In the genomic region with DNA sequence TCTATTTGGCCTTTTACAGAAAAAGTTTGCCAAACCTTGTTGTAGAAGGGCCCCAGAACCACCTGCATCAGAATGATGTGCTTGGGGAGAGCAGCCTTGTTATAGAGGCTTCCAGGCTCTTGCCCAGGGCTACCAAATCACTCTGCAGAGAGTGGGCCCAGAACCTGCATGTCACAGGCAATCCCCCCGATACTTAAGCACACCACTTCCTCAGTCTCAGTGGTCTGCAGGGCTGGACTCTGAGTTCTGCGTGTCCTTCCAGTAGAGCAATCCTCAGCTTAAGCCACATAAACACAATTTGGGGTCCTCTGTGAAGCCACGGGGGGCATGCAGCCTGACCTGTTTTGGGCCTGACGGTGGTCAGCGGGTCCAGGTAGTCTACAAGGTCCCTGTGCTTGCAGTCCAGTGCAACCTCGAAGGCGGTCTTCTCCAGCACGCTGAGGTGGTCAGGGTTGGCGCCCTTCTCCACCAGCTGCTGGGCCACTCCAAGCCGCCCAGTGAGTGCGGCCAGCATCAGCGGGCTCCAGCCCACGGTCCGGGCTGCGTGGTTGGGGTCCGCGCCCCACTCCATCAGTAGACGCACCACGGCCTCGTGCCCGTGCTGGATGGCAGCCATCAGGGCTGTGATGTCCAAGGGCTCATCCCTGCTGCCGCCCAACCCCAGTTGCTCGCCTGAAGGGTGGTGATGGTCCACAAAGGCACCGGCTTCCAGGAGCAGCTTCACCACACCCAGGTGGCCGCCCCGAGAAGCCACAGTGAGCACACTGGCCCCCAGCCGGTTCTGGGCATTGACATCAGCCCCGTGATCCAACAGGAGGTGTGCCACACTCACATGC, we compare ENCODE assay signal across 17 cellular contexts. TPM values are rescaled to one million over a fixed set of nuclear protein-coding genes. Genes with fewer than 3 reads are reported as not detected.
DNase-seq lines count a peak whose midpoint lies in the region; ATAC-seq, FAIRE-seq and TF ChIP-seq lines count a peak whose summit lies in the region.
"Had no signal": no experiment of that assay in that cellular context is flagged by ENCODE, and none has a peak within 500 bp of the region (broad histone marks: within the 10 kb centered on the region; RNA-seq: fewer than 3 reads in every experiment).

No MANE protein-coding gene starts in this region.

- H3K79me2 ChIP-seq in mammary epithelial cell (ENCODE audit: insufficient read depth, low read length) (peaks cover 26% of the 10 kb centered on the region), H1 (ENCODE audit: control insufficient read depth in 1 of 2, insufficient read depth in 2 of 2, low read length in 2 of 2) (peaks cover 0 to 36% of the 10 kb centered on the region in 2 experiments; a peak in 3 of 4 replicates), osteoblast (ENCODE audit: insufficient read depth, low read length) (peaks cover 34% of the 10 kb centered on the region)

- H3K4me2 ChIP-seq in mammary epithelial cell (ENCODE audit: insufficient read depth, low read depth, low read length) (no peak overlapping the region), H1 (ENCODE audit: insufficient read depth in 1 of 2, low read depth in 2 of 2, low read length in 2 of 2) (no peak overlapping the region), osteoblast (ENCODE audit: insufficient read depth, low read length) (no peak overlapping the region)
- H3K4me2 ChIP-seq: BLaER1 treated with 17β-estradiol and CSF1 and Interleukin-3, amounts not matched to agents 10 nM and 100 nM; GM23338 had no signal

- TF ChIP-seq CTCF in mammary epithelial cell (conservative IDR thresholded peaks at IDR 0.05 in 1 of 2, IDR thresholded peaks at IDR 0.05 in 1 of 2; ENCODE audit: extremely low read depth in 1 of 2, insufficient read depth in 1 of 2, low read depth in 1 of 2, low read length in 2 of 2) = no peak
- TF ChIP-seq CTCF in breast epithelium (IDR thresholded peaks at IDR 0.05) = no peak
- TF ChIP-seq CTCF in H1 (IDR thresholded peaks at IDR 0.05; ENCODE audit: control extremely low read depth in 1 of 3, insufficient read depth in 1 of 3, low read depth in 1 of 3, low read length in 3 of 3) = no peak
- TF ChIP-seq CTCF in osteoblast (IDR thresholded peaks at IDR 0.05; ENCODE audit: extremely low read depth, low read depth, low read length) = no peak
- no peak for TF ChIP-seq CTCF in tibial artery (IDR thresholded peaks at IDR 0.05)
- no peak for TF ChIP-seq CTCF in stomach (IDR thresholded peaks at IDR 0.05)

- H3K9ac ChIP-seq in mammary epithelial cell (ENCODE audit: insufficient read depth, low read length) (no peak overlapping the region), H1 (replicated peaks in 1 of 4; ENCODE audit: extremely low read depth in 1 of 4, low read depth in 3 of 4, low read length in 3 of 4) (no peak overlapping the region)
- H3K9ac ChIP-seq: BLaER1 treated with 17β-estradiol and CSF1 and Interleukin-3, amounts not matched to agents 10 nM and 100 nM had no signal

- peak overlapping the region; percentile 9; the same call in 1 of the 2 replicates for H2BK5ac ChIP-seq in H1 (ENCODE audit: low read depth, low read length)

- DNase-seq in mammary epithelial cell (no peak), breast epithelium (ENCODE audit: low spot score in 2 of 2) (no peak), H1 (ENCODE audit: low read depth in 1 of 2, low spot score in 2 of 2) (no peak), osteoblast (ENCODE audit: insufficient read length, low spot score, missing footprints) (no peak), aorta (no peak), tibial artery (no peak), stomach (no peak)
- DNase-seq: ACHN; CD4-positive, CD25-positive, alpha-beta regulatory T cell; DMS79 had no signal

- ATAC-seq in aorta (ENCODE audit: low FRiP score) (peak; percentile 2), GM18868 (IDR thresholded peaks at IDR 0.05; ENCODE audit: unreplicated experiment) (no peak)

- H2AFZ ChIP-seq in mammary epithelial cell (ENCODE audit: low read depth, low read length) (no peak overlapping the region), H1 (ENCODE audit: low read length) (no peak overlapping the region), osteoblast (ENCODE audit: low read length) (no peak overlapping the region)
- H2AFZ ChIP-seq: GM23338 had no signal

- POLR2A ChIA-PET in H1 (lab: Charles Lee; ENCODE audit: partially characterized antibody) = interaction anchor here (1.2 kb wide), 1 partner anchor 10 kb away, joined by 3 read pairs; no protein-coding TSS in a partner anchor

- H3K4me1 ChIP-seq in mammary epithelial cell (ENCODE audit: insufficient read depth, low read length) = peaks cover 20% of the 10 kb centered on the region
- H3K4me1 ChIP-seq in breast epithelium = no peaks in the 10 kb centered on the region
- peaks cover 5 to 11% (median 8%) of the 10 kb centered on the region in 4 experiments for H3K4me1 ChIP-seq in H1 (replicated peaks in 1 of 4; ENCODE audit: control insufficient read depth in 3 of 4, insufficient read depth in 4 of 4, low read length in 3 of 4)
- peaks cover 13% of the 10 kb centered on the region for H3K4me1 ChIP-seq in osteoblast (ENCODE audit: insufficient read depth, low read length)
- no peaks in the 10 kb centered on the region for H3K4me1 ChIP-seq in aorta (ENCODE audit: control insufficient read depth in 1 of 2, insufficient read depth in 2 of 2, low read length in 2 of 2)
- H3K4me1 ChIP-seq in tibial artery = peaks cover 0 to 15% (median 9%) of the 10 kb centered on the region in 4 donors
- peaks cover 18 to 49% (median 34%) of the 10 kb centered on the region in 4 donors for H3K4me1 ChIP-seq in stomach

- H4K20me1 ChIP-seq in mammary epithelial cell (ENCODE audit: insufficient read depth, low read length) = no peaks in the 10 kb centered on the region
- peaks cover 9 to 25% of the 10 kb centered on the region in 2 experiments for H4K20me1 ChIP-seq in H1 (replicated peaks in 1 of 2; ENCODE audit: control insufficient read depth in 1 of 2, insufficient read depth in 2 of 2, low read length in 2 of 2)
- peaks cover 31% of the 10 kb centered on the region for H4K20me1 ChIP-seq in osteoblast (ENCODE audit: insufficient read depth, low read length)

- 0 out of 2 replicates have a peak overlapping the region, but pooled peaks have one; percentile 23 for H4K8ac ChIP-seq in H1 (ENCODE audit: extremely low read depth, insufficient read depth, low read length)

- intact Hi-C loops in mammary epithelial cell (cut with micrococcal nuclease) (loop anchor here (2.0 kb wide), 1 partner anchor 253 kb away; no protein-coding TSS in a partner anchor), breast epithelium (cut with DNase I; ENCODE audit: low total_unique reads) (no loop called here), aorta (cut with DNase I) (loop anchor here in 1 of 2 donors (10.0 kb wide), 1 partner anchor 595 kb away; the partner anchor contains the start of gene CORO2A), tibial artery (cut with DNase I; ENCODE audit: low total_unique reads) (no loop called here), stomach (cut with DNase I; ENCODE audit: low total_unique reads) (no loop called here)

- no peak overlapping the region for H2BK12ac ChIP-seq in H1 (ENCODE audit: low read depth, low read length)

- H3K9me3 ChIP-seq in mammary epithelial cell (replicated peaks; ENCODE audit: insufficient read depth, low read length) (no peaks in the 10 kb centered on the region), breast epithelium (no peaks in the 10 kb centered on the region), H1 (ENCODE audit: insufficient read depth in 2 of 2, low read depth in 1 of 2, low read length in 1 of 2) (no peaks in the 10 kb centered on the region), osteoblast (ENCODE audit: low read depth, low read length) (no peaks in the 10 kb centered on the region), aorta (ENCODE audit: control insufficient read depth, low read length) (no peaks in the 10 kb centered on the region), tibial artery (no peaks in the 10 kb centered on the region), stomach (no peaks in the 10 kb centered on the region)
- H3K9me3 ChIP-seq: BLaER1 treated with 17β-estradiol and CSF1 and Interleukin-3, amounts not matched to agents 10 nM and 100 nM; HAP-1 had no signal

- H3K23me2 ChIP-seq in H1 (ENCODE audit: low read depth, low read length) = no peaks in the 10 kb centered on the region

- H2BK120ac ChIP-seq in H1 (replicated peaks; ENCODE audit: low read depth, low read length) = no peak overlapping the region

- H3K56ac ChIP-seq in H1 (replicated peaks; ENCODE audit: insufficient read length, low read depth, low read length) = no peak overlapping the region

- no peak overlapping the region for H2BK15ac ChIP-seq in H1 (ENCODE audit: low read length)

- BruUV-seq in mammary epithelial cell (replicated peaks; lab: Mats Ljungman, UMichigan) = TSS peak; percentile 98

- H3K23ac ChIP-seq in H1 (ENCODE audit: insufficient read length) = no peak overlapping the region

- TF ChIP-seq EP300 in H1 (IDR thresholded peaks at IDR 0.05; ENCODE audit: borderline replicate concordance in 1 of 2, low read depth in 2 of 2, low read length in 2 of 2) (no peak), stomach (IDR thresholded peaks at IDR 0.05) (no peak)

- H3K79me1 ChIP-seq in H1 (ENCODE audit: low read depth, low read length) = peaks cover 23% of the 10 kb centered on the region; the same call in 1 of the 2 replicates

- TF ChIP-seq RAD21 in H1 (IDR thresholded peaks at IDR 0.05 in 1 of 2, conservative IDR thresholded peaks at IDR 0.05 in 1 of 2; ENCODE audit: low read depth in 2 of 2, low read length in 2 of 2) = no peak

- no peak overlapping the region for H4K91ac ChIP-seq in H1 (replicated peaks; ENCODE audit: insufficient read length, low read length)

- H3K36me3 ChIP-seq in mammary epithelial cell (ENCODE audit: insufficient read depth, low read length) (peaks cover 5% of the 10 kb centered on the region), breast epithelium (no peaks in the 10 kb centered on the region), H1 (ENCODE audit: control insufficient read depth in 2 of 4, insufficient read depth in 4 of 4, low read length in 3 of 4) (peaks cover 5 to 15% (median 10%) of the 10 kb centered on the region in 4 experiments; a peak in 7 of 8 replicates), osteoblast (ENCODE audit: insufficient read depth, low read length) (no peaks in the 10 kb centered on the region), aorta (ENCODE audit: control insufficient read depth in 1 of 2, insufficient read depth in 2 of 2, low read length in 1 of 2) (peaks cover 0 to 2% of the 10 kb centered on the region in 2 donors), tibial artery (peaks cover 0 to 6% (median 5%) of the 10 kb centered on the region in 3 donors), stomach (peaks cover 13 to 36% (median 30%) of the 10 kb centered on the region in 4 donors)

- H2AK5ac ChIP-seq in H1 (ENCODE audit: low read depth, low read length) = no peak overlapping the region

- H3K4ac ChIP-seq in H1 (replicated peaks; ENCODE audit: insufficient read length, low read depth, low read length) = no peak overlapping the region

- H3K18ac ChIP-seq in H1 (ENCODE audit: extremely low read depth, low read length) = no peak overlapping the region; the same call in 1 of the 2 replicates

- CTCF ChIA-PET in mammary epithelial cell (lab: Charles Lee; ENCODE audit: low non-redundant PET) = interaction anchor here (1.0 kb wide), 1 partner anchor 12 kb away, joined by 6 read pairs; no protein-coding TSS in a partner anchor
- CTCF ChIA-PET in H1 (lab: Charles Lee; ENCODE audit: partially characterized antibody) = interaction anchor here (1.0 to 4.4 kb wide), 5 partner anchors 8 to 59 kb away, joined by 4 to 38 read pairs (median 9); no protein-coding TSS in a partner anchor

- TF ChIP-seq POLR2A in breast epithelium (IDR thresholded peaks at IDR 0.05) = no peak
- no peak for TF ChIP-seq POLR2A in H1 (IDR thresholded peaks at IDR 0.05; ENCODE audit: control extremely low read depth in 1 of 2, low read depth in 2 of 2, low read length in 2 of 2)
- no peak for TF ChIP-seq POLR2A in stomach (IDR thresholded peaks at IDR 0.05)

- dilution Hi-C loops in mammary epithelial cell (cut with HindIII; ENCODE audit: low sequenced_read_pairs) = no loop called here

- H3K27ac ChIP-seq in mammary epithelial cell (ENCODE audit: insufficient read depth, low read depth, low read length) = no peak overlapping the region
- H3K27ac ChIP-seq in breast epithelium = no peak overlapping the region
- H3K27ac ChIP-seq in H1 (ENCODE audit: low read depth, low read length) = no peak overlapping the region
- peak overlapping the region; percentile 29 for H3K27ac ChIP-seq in osteoblast (ENCODE audit: low read depth, low read length)
- no peak overlapping the region for H3K27ac ChIP-seq in aorta (ENCODE audit: low read depth in 1 of 2, low read length in 2 of 2)
- no peak overlapping the region for H3K27ac ChIP-seq in tibial artery
- no peak overlapping the region for H3K27ac ChIP-seq in stomach

- in situ Hi-C loops in mammary epithelial cell (cut with MboI; ENCODE audit: low sequenced_read_pairs in 2 of 2) = no loop called here

- no peak overlapping the region for H2BK20ac ChIP-seq in H1 (ENCODE audit: low read length)

- FAIRE-seq in H1 (lab: Jason Lieb, UNC) = no peak
- FAIRE-seq: GM12878, HepG2, HTR-8/SVneo had no signal

- H3K27me3 ChIP-seq in mammary epithelial cell (ENCODE audit: insufficient read depth, low read length) = no peaks in the 10 kb centered on the region
- H3K27me3 ChIP-seq in breast epithelium = no peaks in the 10 kb centered on the region
- H3K27me3 ChIP-seq in H1 (replicated peaks in 1 of 4; ENCODE audit: control insufficient read depth in 3 of 4, extremely low read depth in 1 of 4, insufficient read depth in 3 of 4, low read length in 3 of 4) = no peaks in the 10 kb centered on the region
- no peaks in the 10 kb centered on the region for H3K27me3 ChIP-seq in osteoblast (ENCODE audit: insufficient read depth, low read length)
- no peaks in the 10 kb centered on the region for H3K27me3 ChIP-seq in aorta (ENCODE audit: control insufficient read depth in 1 of 2, insufficient read depth in 2 of 2, low read length in 1 of 2)
- H3K27me3 ChIP-seq in tibial artery = no peaks in the 10 kb centered on the region
- H3K27me3 ChIP-seq in stomach = no peaks in the 10 kb centered on the region
- H3K27me3 ChIP-seq: BLaER1 treated with 17β-estradiol and CSF1 and Interleukin-3, amounts not matched to agents 10 nM and 100 nM had no signal

- 96% methylated on average over 12 of the region's 28 CpGs for WGBS in mammary epithelial cell (ENCODE audit: low coverage, missing lambda C conversion rate)
- WGBS in H1 (ENCODE audit: extremely low coverage in 1 of 2, insufficient coverage in 1 of 2, insufficient read length in 1 of 2, insufficient replicate concordance in 2 of 2, low coverage in 1 of 2, low lambda C conversion rate in 2 of 2, missing lambda C conversion rate in 1 of 2), 2 experiments = 91% methylated on average over 27 of the region's 28 CpGs; no CpG with 5 or more reads in 1 of the 2 experiments
- 94 to 95% methylated on average over 28 of the region's 28 CpGs for WGBS in aorta, 2 donors
- WGBS in stomach, 5 donors = 92 to 97% (median 95%) methylated on average over 15 to 28 of the region's 28 CpGs

- H3K4me3 ChIP-seq in mammary epithelial cell (replicated peaks in 1 of 3; ENCODE audit: insufficient read depth in 1 of 3, low read depth in 2 of 3, low read length in 3 of 3) = no peak overlapping the region
- H3K4me3 ChIP-seq in breast epithelium = no peak overlapping the region
- H3K4me3 ChIP-seq in H1 (ENCODE audit: extremely low read depth in 1 of 4, insufficient read depth in 2 of 4, low read depth in 3 of 4, low read length in 4 of 4) = no peak overlapping the region
- H3K4me3 ChIP-seq in osteoblast (ENCODE audit: insufficient read depth, low read length) = no peak overlapping the region
- H3K4me3 ChIP-seq in aorta (ENCODE audit: low read length in 2 of 2) = no peak overlapping the region
- no peak overlapping the region for H3K4me3 ChIP-seq in tibial artery
- H3K4me3 ChIP-seq in stomach = no peak overlapping the region
- H3K4me3 ChIP-seq: BLaER1 treated with 17β-estradiol and CSF1 and Interleukin-3, amounts not matched to agents 10 nM and 100 nM; GM12878; GM23338; HAP-1 had no signal

- H3K14ac ChIP-seq in H1 (ENCODE audit: insufficient read length) = no peak overlapping the region

- H4K5ac ChIP-seq in H1 (ENCODE audit: insufficient read length, low read depth, low read length) = no peak overlapping the region

RNA-seq across cellular contexts. Expression of gene ANKS6, which starts 6.4 kb away (rescaled TPM):
- total RNA-seq in mammary epithelial cell (10 to 100 TPM in 1 of 2 donors, 1 to 10 TPM in 1; 6.2 to 19.5 TPM), breast epithelium (10 to 100 TPM in 2 of 3 donors, 1 to 10 TPM in 1; 5.6 to 23.3 (median 17.3) TPM), osteoblast (21.7 and 25.6 TPM in 2 replicates), aorta (10 to 100 TPM; 19.5 to 21.9 TPM), stomach (10 to 100 TPM; 10.7 to 75.0 (median 26.3) TPM)
- polyA plus RNA-seq in mammary epithelial cell (10.3 TPM), H1 (2011; rRNA removed) (34.1 and 50.9 TPM in 2 replicates), aorta (10 to 100 TPM in 1 of 2 donors, 1 to 10 TPM in 1; 8.4 to 23.8 TPM), stomach (10 to 100 TPM; 16.8 to 20.2 (median 18.8) TPM)
- polyA minus RNA-seq in mammary epithelial cell = 25.7 TPM
- total RNA-seq in H1 (2021; fragmentation: NEBNext Ultra II Directional; extraction: Animal tissue kit (Norgen Biotek cat#: 25700)) = 56.3 and 61.2 TPM in 2 replicates
- polyA plus RNA-seq in H1 (2011; cell fraction: cytosol; rRNA removed) = 47.0 TPM
- 79.5 TPM for polyA plus RNA-seq in H1 (2011; cell fraction: nucleus; rRNA removed)
- polyA plus RNA-seq in H1 (2012, experiment 1 of 2) = 44.2 to 49.3 TPM (median 45.6 TPM) in 4 replicates
- polyA plus RNA-seq in H1 (2012, experiment 2 of 2) = 50.8 TPM
- 48.4 TPM for polyA plus RNA-seq in H1 (2013, experiment 1 of 2)
- 49.8 TPM for polyA plus RNA-seq in H1 (2013, experiment 2 of 2)
- polyA minus RNA-seq in H1 (2011; rRNA and poly(A)+ RNA removed) = 36.8 and 37.5 TPM in 2 replicates
- 30.2 TPM for polyA minus RNA-seq in H1 (2011; cell fraction: cytosol; rRNA and poly(A)+ RNA removed)
- 44.6 TPM for polyA minus RNA-seq in H1 (2011; cell fraction: nucleus; rRNA and poly(A)+ RNA removed)

RNA-seq across cellular contexts. Expression of gene GALNT12, which starts 17.5 kb away (rescaled TPM):
- total RNA-seq in mammary epithelial cell = under 1 TPM; 0.17 to 0.80 TPM
- polyA plus RNA-seq in mammary epithelial cell = 0.63 TPM
- polyA minus RNA-seq in mammary epithelial cell = 13.2 TPM
- total RNA-seq in breast epithelium = 1 to 10 TPM; 2.6 to 6.6 (median 3.9) TPM
- 17.5 and 19.6 TPM in 2 replicates for total RNA-seq in H1 (2021; fragmentation: NEBNext Ultra II Directional; extraction: Animal tissue kit (Norgen Biotek cat#: 25700))
- 16.2 and 21.2 TPM in 2 replicates for polyA plus RNA-seq in H1 (2011; rRNA removed)
- polyA plus RNA-seq in H1 (2011; cell fraction: cytosol; rRNA removed) = 22.4 TPM
- 25.6 TPM for polyA plus RNA-seq in H1 (2011; cell fraction: nucleus; rRNA removed)
- 18.9 to 21.9 TPM (median 20.5 TPM) in 4 replicates for polyA plus RNA-seq in H1 (2012, experiment 1 of 2)
- 4.9 TPM for polyA plus RNA-seq in H1 (2012, experiment 2 of 2)
- polyA plus RNA-seq in H1 (2013, experiment 1 of 2) = 19.4 TPM
- polyA plus RNA-seq in H1 (2013, experiment 2 of 2) = 20.2 TPM
- 14.6 and 21.0 TPM in 2 replicates for polyA minus RNA-seq in H1 (2011; rRNA and poly(A)+ RNA removed)
- 12.3 TPM for polyA minus RNA-seq in H1 (2011; cell fraction: cytosol; rRNA and poly(A)+ RNA removed)
- polyA minus RNA-seq in H1 (2011; cell fraction: nucleus; rRNA and poly(A)+ RNA removed) = 10.6 TPM
- total RNA-seq in osteoblast = 10.1 and 11.8 TPM in 2 replicates
- total RNA-seq in aorta = 10 to 100 TPM in 1 of 2 donors, 1 to 10 TPM in 1; 3.3 to 12.6 TPM
- polyA plus RNA-seq in aorta = 1 to 10 TPM; 2.9 to 4.9 TPM
- 100 to 1,000 TPM in 2 of 5 donors, 10 to 100 TPM in 3; 27.7 to 212 (median 60.3) TPM for total RNA-seq in stomach
- polyA plus RNA-seq in stomach = 10 to 100 TPM in 2 of 3 donors, 1 to 10 TPM in 1; 9.0 to 19.4 (median 10.0) TPM
- polyA plus RNA-seq: HepG2 had no signal
